ENCODE assay signal across 10 cellular contexts in the genomic region with DNA sequence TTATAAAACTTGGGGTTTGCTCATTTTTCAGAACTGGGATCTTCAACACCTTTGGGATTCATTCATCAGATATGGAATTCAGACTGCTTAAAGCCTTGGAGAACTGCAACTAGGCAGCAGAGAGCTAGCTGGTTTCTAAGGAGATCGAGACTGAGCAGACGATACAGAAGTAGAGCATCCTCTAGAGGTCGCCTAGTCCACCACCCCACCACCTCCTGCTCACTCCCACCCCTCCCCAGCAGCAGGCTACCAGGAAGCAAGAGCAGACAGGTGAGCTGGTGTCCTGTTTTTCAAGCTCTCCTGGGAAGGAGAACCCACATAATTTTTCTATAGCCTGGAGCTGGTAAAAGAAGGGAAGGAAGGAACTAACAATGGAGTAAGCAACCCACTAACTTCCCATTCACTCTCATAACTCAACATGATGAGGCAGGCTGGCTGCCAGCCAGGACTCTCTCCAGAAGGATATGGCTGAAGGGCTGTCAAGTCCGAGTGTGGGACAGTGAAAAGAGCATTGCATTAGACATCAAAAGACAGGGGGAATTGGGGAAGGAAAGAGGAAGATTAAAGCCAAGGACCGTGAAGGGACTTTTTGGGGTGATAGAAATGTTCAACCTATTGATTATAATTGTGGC. TPM values are rescaled to one million over a fixed set of nuclear protein-coding genes. Genes with fewer than 3 reads are reported as not detected.
DNase-seq lines count a peak whose midpoint lies in the region; ATAC-seq and TF ChIP-seq lines count a peak whose summit lies in the region.
"Not testable (repeated sequence)": the region's sequence is repeated elsewhere in the genome, so short reads cannot be mapped to it uniquely, and the experiment has no call there.
"Had no signal": no experiment of that assay in that cellular context is flagged by ENCODE, and none has a peak within 500 bp of the region (broad histone marks: within the 10 kb centered on the region; RNA-seq: fewer than 3 reads in every experiment).

No MANE protein-coding gene starts in this region.

- H3K27ac ChIP-seq in PC-3 (ENCODE audit: low read length); lung (ENCODE audit: low read depth in 1 of 2, low read length in 1 of 2); upper lobe of right lung: not testable (repeated sequence)

- ATAC-seq in GM18502 (IDR thresholded peaks at IDR 0.05; ENCODE audit: poor library complexity, unreplicated experiment): peak; percentile 57
- peak; percentile 82 for ATAC-seq in GM21529 (IDR thresholded peaks at IDR 0.05; ENCODE audit: unreplicated experiment)
- ATAC-seq in HG02885 (IDR thresholded peaks at IDR 0.05; ENCODE audit: poor library complexity, unreplicated experiment): peak; percentile 68
- peak; percentile 89 for ATAC-seq in PC-3
- peak; percentile 40 for ATAC-seq in activated T-helper 17 cell treated with anti-CD3 and anti-CD28 coated beads, Interleukin-2, amount 50 U/mL, for 72 hours (replicated peaks)
- ATAC-seq in Right ventricle myocardium superior (ENCODE audit: poor library complexity): peak; percentile 88
- ATAC-seq in lung (ENCODE audit: insufficient read depth, low FRiP score): peak; percentile 22
- peak; percentile 73 for ATAC-seq in upper lobe of right lung

- not testable (repeated sequence) for H3K9me2 ChIP-seq in PC-3 (replicated peaks; ENCODE audit: low read length)

- POLR2A ChIA-PET in PC-3 (lab: Charles Lee; ENCODE audit: unreplicated experiment): not testable (repeated sequence)

- H3K79me2 ChIP-seq in PC-3 (ENCODE audit: low read length): not testable (repeated sequence)

- TF ChIP-seq CTCF in PC-3 (conservative IDR thresholded peaks at IDR 0.05; ENCODE audit: low read depth, low read length); lung (IDR thresholded peaks at IDR 0.05; ENCODE audit: control extremely low read depth, extremely low read depth); upper lobe of right lung (IDR thresholded peaks at IDR 0.05): not testable (repeated sequence)

- CTCF ChIA-PET in PC-3 (lab: Charles Lee): not testable (repeated sequence)

- not testable (repeated sequence) for H3K4me3 Mint-ChIP-seq in activated T-helper 17 cell treated with anti-CD3 and anti-CD28 coated beads, Interleukin-2, amount 50 U/mL, for 72 hours

- H3F3A ChIP-seq in PC-3 (ENCODE audit: low read length, unreplicated experiment): not testable (repeated sequence)

- BruUV-seq in PC-3 (replicated peaks; lab: Mats Ljungman, UMichigan): not testable (repeated sequence)

- H3K9ac ChIP-seq in PC-3 (ENCODE audit: low read length): not testable (repeated sequence)

- not testable (repeated sequence) for H4K20me1 ChIP-seq in PC-3 (ENCODE audit: low read length)

- not testable (repeated sequence) for H3K27me3 Mint-ChIP-seq in activated T-helper 17 cell treated with anti-CD3 and anti-CD28 coated beads, Interleukin-2, amount 50 U/mL, for 72 hours

- H3K36me3 Mint-ChIP-seq in activated T-helper 17 cell treated with anti-CD3 and anti-CD28 coated beads, Interleukin-2, amount 50 U/mL, for 72 hours (ENCODE audit: low read depth): not testable (repeated sequence)

- H3K4me2 ChIP-seq in PC-3 (ENCODE audit: low read length): not testable (repeated sequence)

- not testable (repeated sequence) for H3K27me3 ChIP-seq in PC-3 (ENCODE audit: low read length); lung (ENCODE audit: control insufficient read depth, insufficient read depth); upper lobe of right lung

- not testable (repeated sequence) for H3K9me3 Mint-ChIP-seq in activated T-helper 17 cell treated with anti-CD3 and anti-CD28 coated beads, Interleukin-2, amount 50 U/mL, for 72 hours

- DNase-seq in PC-3; Right ventricle myocardium superior; lung (ENCODE audit: low spot score); upper lobe of right lung: not testable (repeated sequence)

- not testable (repeated sequence) for H3K9me3 ChIP-seq in PC-3 (ENCODE audit: low read length); lung (ENCODE audit: control insufficient read depth in 2 of 2, insufficient read depth in 1 of 2, low read length in 1 of 2); upper lobe of right lung

- WGBS in lung, 2 donors: 20 to 32% methylated on average over 1 to 2 of the region's 5 CpGs

- intact Hi-C loops in PC-3 (cut with micrococcal nuclease); Right ventricle myocardium superior (cut with DNase I); upper lobe of right lung (cut with DNase I): not testable (repeated sequence)

- not testable (repeated sequence) for H3K4me1 Mint-ChIP-seq in activated T-helper 17 cell treated with anti-CD3 and anti-CD28 coated beads, Interleukin-2, amount 50 U/mL, for 72 hours

- not testable (repeated sequence) for H3K27ac Mint-ChIP-seq in activated T-helper 17 cell treated with anti-CD3 and anti-CD28 coated beads, Interleukin-2, amount 50 U/mL, for 72 hours

- H3K4me1 ChIP-seq in PC-3 (ENCODE audit: insufficient read depth, low read length); lung (ENCODE audit: control insufficient read depth in 2 of 2, insufficient read depth in 2 of 2, low read length in 2 of 2); upper lobe of right lung: not testable (repeated sequence)

- H3K4me3 ChIP-seq in PC-3 (ENCODE audit: low read length); lung; upper lobe of right lung: not testable (repeated sequence)

- not testable (repeated sequence) for H3K36me3 ChIP-seq in PC-3 (ENCODE audit: low read depth, low read length); lung (ENCODE audit: control insufficient read depth in 2 of 2, insufficient read depth in 2 of 2, low read length in 2 of 2); upper lobe of right lung

- not testable (repeated sequence) for H2AFZ ChIP-seq in PC-3 (ENCODE audit: low read length)

RNA-seq across cellular contexts. Expression of a gene that starts 29.8 kb away (rescaled TPM):
- total RNA-seq in PC-3 (2014; rRNA removed) (14.3 and 15.6 TPM in 2 replicates), Right ventricle myocardium superior (9.9 TPM), lung (10 to 100 TPM; 33.2 to 49.8 TPM), upper lobe of right lung (35.1 TPM)
- total RNA-seq in activated T-helper 17 cell treated with anti-CD3 and anti-CD28 coated beads, Interleukin-2, amount 50 U/mL, for 72 hours: 10 to 100 TPM; 24.1 to 24.4 TPM
- 10 to 100 TPM in 1 of 2 donors, 1 to 10 TPM in 1; 5.8 to 17.5 TPM for polyA plus RNA-seq in lung

RNA-seq across cellular contexts. Expression of a gene that starts 30.5 kb away (rescaled TPM):
- total RNA-seq in PC-3 (2014; rRNA removed): 7.8 and 10.7 TPM in 2 replicates
- 10 to 100 TPM; 11.0 to 14.7 TPM for total RNA-seq in activated T-helper 17 cell treated with anti-CD3 and anti-CD28 coated beads, Interleukin-2, amount 50 U/mL, for 72 hours
- 0.32 TPM for total RNA-seq in Right ventricle myocardium superior
- total RNA-seq in lung: under 1 TPM; 0.52 to 0.60 TPM
- polyA plus RNA-seq in lung: under 1 TPM; 0.35 to 0.41 TPM
- 0.43 TPM for total RNA-seq in upper lobe of right lung
- total RNA-seq: psoas muscle had no signal
- polyA plus RNA-seq: IgD-negative memory B cell had no signal

Comparison
In these comparisons a context has a peak if more than half of its experiments do, and no peak if none do; other contexts are left out.
1. ATAC-seq: peak in every context shown above with its lines; median percentile 89 in PC-3; 88 in Right ventricle myocardium superior; 82 in GM21529; 73 in upper lobe of right lung; 68 in HG02885; 57 in GM18502; 40 in activated T-helper 17 cell treated with anti-CD3 and anti-CD28 coated beads, Interleukin-2, amount 50 U/mL, for 72 hours; 22 in lung.